In the genomic region with DNA sequence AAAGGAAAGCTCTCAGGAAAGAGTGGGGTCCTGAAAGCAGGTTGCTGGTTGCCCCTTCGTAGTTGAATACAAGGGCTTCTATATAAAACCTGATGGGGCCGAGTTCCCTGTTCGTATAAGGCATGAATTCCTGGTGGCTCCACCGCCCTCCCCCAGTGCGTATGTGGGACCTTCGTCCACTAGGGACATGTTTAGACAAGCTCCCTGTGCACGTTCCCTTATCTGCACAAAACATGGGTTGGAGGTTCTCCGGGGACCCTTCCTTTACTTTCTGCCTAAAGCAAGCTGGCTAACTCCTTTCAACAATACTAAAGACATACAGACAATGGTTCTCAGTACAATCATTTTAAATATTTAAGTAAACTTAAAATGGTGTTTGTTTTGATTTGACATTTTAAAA, we compare ENCODE assay signal across 32 cellular contexts. TPM values are rescaled to one million over a fixed set of nuclear protein-coding genes. Genes with fewer than 3 reads are reported as not detected.
"Had no signal": no experiment of that assay in that cellular context is flagged by ENCODE, and none has a peak within 500 bp of the region (broad histone marks: within the 10 kb centered on the region; RNA-seq: fewer than 3 reads in every experiment).

No MANE protein-coding gene starts in this region.

- H3K36me3 Mint-ChIP-seq: naive thymus-derived CD4-positive, alpha-beta T cell; stimulated activated naive B cell treated with anti-CD40 and anti-IgM and Interleukin-4, amounts not matched to agents 10 μg/mL and 1 μg/mL and 100 μg/mL, for 72 hours had no signal

- H3K4me3 Mint-ChIP-seq: naive thymus-derived CD4-positive, alpha-beta T cell; nephron progenitor cell; stimulated activated naive B cell treated with anti-CD40 and anti-IgM and Interleukin-4, amounts not matched to agents 10 μg/mL and 1 μg/mL and 100 μg/mL, for 72 hours; stimulated activated naive CD8-positive, alpha-beta T cell treated with anti-CD3 and anti-CD28 coated beads, Interleukin-15, amount 100 ng/mL, for 72 hours had no signal

- H3K4me1 Mint-ChIP-seq: naive thymus-derived CD4-positive, alpha-beta T cell; stimulated activated naive B cell treated with anti-CD40 and anti-IgM and Interleukin-4, amounts not matched to agents 10 μg/mL and 1 μg/mL and 100 μg/mL, for 72 hours; stimulated activated naive CD8-positive, alpha-beta T cell treated with anti-CD3 and anti-CD28 coated beads, Interleukin-15, amount 100 ng/mL, for 72 hours had no signal

- ATAC-seq: esophagus mucosa; heart left ventricle; left colon; left ventricle myocardium superior; naive thymus-derived CD4-positive, alpha-beta T cell; psoas muscle; sciatic nerve; stimulated activated naive B cell treated with anti-CD40 and anti-IgM and Interleukin-4, amounts not matched to agents 10 μg/mL and 1 μg/mL and 100 μg/mL, for 72 hours; stimulated activated naive CD8-positive, alpha-beta T cell treated with anti-CD3 and anti-CD28 coated beads, Interleukin-15, amount 100 ng/mL, for 72 hours had no signal

- H3K4me1 ChIP-seq: heart left ventricle, psoas muscle, spleen, transverse colon had no signal

- H3K36me3 ChIP-seq: heart left ventricle, neutrophil, spleen, thoracic aorta, transverse colon had no signal

- H3K27ac Mint-ChIP-seq: naive thymus-derived CD4-positive, alpha-beta T cell; nephron progenitor cell; stimulated activated naive B cell treated with anti-CD40 and anti-IgM and Interleukin-4, amounts not matched to agents 10 μg/mL and 1 μg/mL and 100 μg/mL, for 72 hours; stimulated activated naive CD8-positive, alpha-beta T cell treated with anti-CD3 and anti-CD28 coated beads, Interleukin-15, amount 100 ng/mL, for 72 hours had no signal

- H3K9me3 ChIP-seq: heart left ventricle, neutrophil, psoas muscle, spleen, thoracic aorta, transverse colon had no signal

- H3K27me3 ChIP-seq: dorsolateral prefrontal cortex, transverse colon had no signal

- H3K4me3 ChIP-seq: dorsolateral prefrontal cortex, heart left ventricle, lung, psoas muscle, spleen, thoracic aorta, transverse colon had no signal

- H3K9me3 Mint-ChIP-seq: naive thymus-derived CD4-positive, alpha-beta T cell; stimulated activated naive B cell treated with anti-CD40 and anti-IgM and Interleukin-4, amounts not matched to agents 10 μg/mL and 1 μg/mL and 100 μg/mL, for 72 hours; stimulated activated naive CD8-positive, alpha-beta T cell treated with anti-CD3 and anti-CD28 coated beads, Interleukin-15, amount 100 ng/mL, for 72 hours had no signal

- DNase-seq: cortex of kidney; dorsolateral prefrontal cortex; effector CD8-positive, alpha-beta T cell; heart left ventricle; hippocampal formation; left colon; left ventricle myocardium superior; mesendoderm; naive thymus-derived CD4-positive, alpha-beta T cell; nephron progenitor cell; psoas muscle; retina; spleen; stimulated activated CD4-positive, alpha-beta T cell treated with anti-CD3 and anti-CD28 coated beads, Interleukin-15, amount 100 ng/mL, for 24 hours; stimulated activated CD4-positive, alpha-beta T cell treated with anti-CD3 and anti-CD28 coated beads, Interleukin-1b, Interleukin-23, amount 100 ng/mL, for 48 hours; stimulated activated CD4-positive, alpha-beta T cell treated with anti-CD3 and anti-CD28 coated beads, Interleukin-4, amount 100 ng/mL, for 4 hours; stimulated activated naive B cell treated with anti-CD40 and anti-IgM and Interleukin-4, amounts not matched to agents 10 μg/mL and 1 μg/mL and 100 μg/mL, for 72 hours; stimulated activated naive CD8-positive, alpha-beta T cell treated with anti-CD3 and anti-CD28 coated beads, Interleukin-15, amount 100 ng/mL, for 72 hours; substantia nigra; transverse colon had no signal

- FAIRE-seq: frontal cortex had no signal

- H3K27ac ChIP-seq: dorsolateral prefrontal cortex, heart left ventricle, neutrophil, psoas muscle, spleen, thoracic aorta, transverse colon had no signal

RNA-seq across cellular contexts. Expression of gene CLUL1, which starts 8.0 kb away (rescaled TPM):
- total RNA-seq: fibroblast of lung, glomerular endothelial cell, left colon, left ventricle myocardium superior, mononuclear cell, psoas muscle, sciatic nerve, transverse colon had no signal
- polyA plus RNA-seq: fibroblast of lung, heart left ventricle, psoas muscle, spleen had no signal

RNA-seq across cellular contexts. Expression of gene CETN1, which starts 24.6 kb away (rescaled TPM):
- total RNA-seq: dorsolateral prefrontal cortex; esophagus mucosa; fibroblast of lung; frontal cortex; glomerular endothelial cell; heart left ventricle; kidney epithelial cell; left colon; left ventricle myocardium superior; lung; naive thymus-derived CD4-positive, alpha-beta T cell; osteoblast; psoas muscle; sciatic nerve; skeletal muscle tissue; spleen; thoracic aorta; transverse colon had no signal
- polyA plus RNA-seq: fibroblast of lung; heart left ventricle; lung; naive thymus-derived CD4-positive, alpha-beta T cell; psoas muscle; spleen had no signal

RNA-seq across cellular contexts. Expression of gene TYMS, which starts 52.7 kb away (rescaled TPM):
- polyA plus RNA-seq: naive thymus-derived CD4-positive, alpha-beta T cell had no signal
